Comparison of ENCODE assay signal across 8 cellular contexts in the genomic region with DNA sequence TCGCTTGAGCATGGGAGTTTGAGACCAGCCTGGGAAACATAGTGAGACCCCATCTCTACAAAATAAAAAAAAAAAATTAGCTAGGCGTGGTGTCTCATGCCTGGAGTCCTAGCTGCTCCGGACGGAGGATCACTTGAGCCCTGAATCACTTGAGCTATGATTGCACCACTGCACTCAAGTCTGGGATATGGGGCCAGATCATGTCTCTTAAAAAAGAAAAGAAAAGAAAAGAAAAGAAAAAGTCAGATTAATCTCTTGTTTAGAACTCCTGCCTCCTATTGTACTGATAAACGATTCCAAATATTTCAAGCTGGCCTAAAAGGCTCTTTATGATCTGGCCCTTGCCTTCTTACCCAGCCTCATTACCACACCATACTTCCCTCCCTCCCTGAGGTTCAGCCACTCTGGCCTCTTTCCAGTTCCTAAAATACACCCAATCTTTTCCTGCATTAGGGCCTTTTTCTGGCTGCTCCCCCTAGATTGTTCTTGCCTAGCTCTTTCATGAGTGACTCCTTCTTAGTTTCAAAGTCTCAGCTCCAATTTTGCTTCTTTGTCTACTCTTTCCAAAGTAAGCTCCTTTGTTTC. TPM values are rescaled to one million over a fixed set of nuclear protein-coding genes. Genes with fewer than 3 reads are reported as not detected.
DNase-seq lines count a peak whose midpoint lies in the region; ATAC-seq and TF ChIP-seq lines count a peak whose summit lies in the region.

No MANE protein-coding gene starts in this region.

- no peaks in the 10 kb centered on the region for H3K79me2 ChIP-seq in OCI-LY7 (ENCODE audit: insufficient read depth, low read depth, low read length)

- no peak overlapping the region for H3K4me2 ChIP-seq in OCI-LY7 (ENCODE audit: low read length)

- H3K27me3 ChIP-seq in brain microvascular endothelial cell (replicated peaks) = no peaks in the 10 kb centered on the region
- no peaks in the 10 kb centered on the region for H3K27me3 ChIP-seq in lower lobe of right lung (ENCODE audit: low read depth)
- no peaks in the 10 kb centered on the region for H3K27me3 ChIP-seq in thoracic aorta (replicated peaks; ENCODE audit: insufficient read depth)

- peaks cover 37% of the 10 kb centered on the region for H3K36me3 ChIP-seq in brain microvascular endothelial cell (replicated peaks)
- peaks cover 23% of the 10 kb centered on the region for H3K36me3 ChIP-seq in lower lobe of right lung
- peaks cover 3% of the 10 kb centered on the region for H3K36me3 ChIP-seq in thoracic aorta
- peaks cover 6% of the 10 kb centered on the region for H3K36me3 ChIP-seq in OCI-LY7 (ENCODE audit: insufficient read depth, low read length)

- no peaks in the 10 kb centered on the region for H4K20me1 ChIP-seq in OCI-LY7 (ENCODE audit: insufficient read depth, low read length)

- no peak overlapping the region for H2AFZ ChIP-seq in OCI-LY7 (ENCODE audit: low read length)

- peaks cover 43% of the 10 kb centered on the region for H3K4me1 ChIP-seq in lower lobe of right lung
- H3K4me1 ChIP-seq in thoracic aorta (ENCODE audit: control insufficient read depth in 1 of 2, low read depth in 2 of 2) = peaks cover 36 to 65% of the 10 kb centered on the region in 2 donors
- peaks cover 2% of the 10 kb centered on the region for H3K4me1 ChIP-seq in OCI-LY7 (ENCODE audit: insufficient read depth, low read length, poor library complexity, severe bottlenecking)

- POLR2A ChIA-PET in OCI-LY7 (lab: Charles Lee) = interaction anchor here (0.6 to 1.1 kb wide), 3 partner anchors 12 to 201 kb away, joined by 3 read pairs; no protein-coding TSS in a partner anchor

- no peak overlapping the region for H3K4me3 ChIP-seq in brain microvascular endothelial cell (ENCODE audit: low read depth, low read length)
- H3K4me3 ChIP-seq in lower lobe of right lung = no peak overlapping the region
- peak overlapping the region; percentile 10 for H3K4me3 ChIP-seq in thoracic aorta
- no peak overlapping the region for H3K4me3 ChIP-seq in OCI-LY7 (ENCODE audit: low read depth, low read length, poor library complexity, severe bottlenecking)

- CTCF ChIA-PET in OCI-LY7 (lab: Charles Lee; ENCODE audit: unreplicated experiment) = no interaction called here

- BruUV-seq in OCI-LY7 (replicated peaks; lab: Mats Ljungman, UMichigan) = no TSS peak

- ATAC-seq in lower lobe of right lung (peak; percentile 83 to 85), thoracic aorta (ENCODE audit: insufficient number of reproducible peaks, low FRiP score, low read depth) (peak; percentile 60), GM18502 (IDR thresholded peaks at IDR 0.05; ENCODE audit: poor library complexity, unreplicated experiment) (no peak)

- TF ChIP-seq CTCF in brain microvascular endothelial cell (IDR thresholded peaks at IDR 0.05; ENCODE audit: low read depth, low read length, missing control alignments) = no peak
- no peak for TF ChIP-seq CTCF in lower lobe of right lung (IDR thresholded peaks at IDR 0.05)
- TF ChIP-seq CTCF in thoracic aorta (IDR thresholded peaks at IDR 0.05) = no peak
- no peak for TF ChIP-seq CTCF in OCI-LY7 (conservative IDR thresholded peaks at IDR 0.05; ENCODE audit: low read length)
- no peak for TF ChIP-seq CTCF in GM13977 (IDR thresholded peaks at IDR 0.05; ENCODE audit: extremely low read depth, insufficient read depth, missing control alignments)

- H3K9me3 ChIP-seq in lower lobe of right lung (no peaks in the 10 kb centered on the region), thoracic aorta (no peaks in the 10 kb centered on the region), OCI-LY7 (ENCODE audit: low read length) (no peaks in the 10 kb centered on the region)

- no peaks in the 10 kb centered on the region for H3K9me2 ChIP-seq in OCI-LY7 (ENCODE audit: insufficient read depth, low read length)

- peak overlapping the region; percentile 20 for H3K27ac ChIP-seq in brain microvascular endothelial cell
- H3K27ac ChIP-seq in lower lobe of right lung = peak overlapping the region; percentile 63
- H3K27ac ChIP-seq in thoracic aorta = peak overlapping the region; percentile 70 to 76
- no peak overlapping the region for H3K27ac ChIP-seq in OCI-LY7 (ENCODE audit: low read depth, low read length, poor library complexity, severe bottlenecking)

- intact Hi-C loops in lower lobe of right lung (cut with DNase I) (no loop called here), OCI-LY7 (cut with micrococcal nuclease; ENCODE audit: unreplicated experiment) (loop anchor here (5.0 kb wide), 1 partner anchor 43 kb away; no protein-coding TSS in a partner anchor)

- in situ Hi-C loops in brain microvascular endothelial cell (cut with HindIII; ENCODE audit: low pct_ligation_motif_present, low sequenced_read_pairs) = no loop called here
- in situ Hi-C loops in GM13977 (cut with MboI; ENCODE audit: low pct_unique_long_range_greater_than_20kb, low sequenced_read_pairs, unreplicated experiment) = no loop called here

- peak; percentile 53 for DNase-seq in SKM-1 treated with dmso at 0.1 percent for 144 hours (lab: John Stamatoyannopoulos, UW; ENCODE audit: unreplicated experiment)
- DNase-seq in SKM-1 (lab: John Stamatoyannopoulos, UW; ENCODE audit: unreplicated experiment) = no peak
- no peak for DNase-seq in brain microvascular endothelial cell
- no peak for DNase-seq in lower lobe of right lung
- no peak for DNase-seq in thoracic aorta (ENCODE audit: low spot score)
- DNase-seq in OCI-LY7 (ENCODE audit: low spot score) = no peak
- no peak for DNase-seq in GM13977 (ENCODE audit: low spot score)

RNA-seq across cellular contexts. Expression of a gene that starts 41.7 kb away (rescaled TPM):
- total RNA-seq in lower lobe of right lung (106 TPM), thoracic aorta (100 to 1,000 TPM; 346 to 348 TPM), OCI-LY7 (2022) (55.5 and 64.5 TPM in 2 replicates)
- 19.1 and 24.9 TPM in 2 replicates for total RNA-seq in OCI-LY7 (2014; rRNA removed; shearing (Covaris generic))
